14 cellular contexts compared by ENCODE assay signal in the genomic region with DNA sequence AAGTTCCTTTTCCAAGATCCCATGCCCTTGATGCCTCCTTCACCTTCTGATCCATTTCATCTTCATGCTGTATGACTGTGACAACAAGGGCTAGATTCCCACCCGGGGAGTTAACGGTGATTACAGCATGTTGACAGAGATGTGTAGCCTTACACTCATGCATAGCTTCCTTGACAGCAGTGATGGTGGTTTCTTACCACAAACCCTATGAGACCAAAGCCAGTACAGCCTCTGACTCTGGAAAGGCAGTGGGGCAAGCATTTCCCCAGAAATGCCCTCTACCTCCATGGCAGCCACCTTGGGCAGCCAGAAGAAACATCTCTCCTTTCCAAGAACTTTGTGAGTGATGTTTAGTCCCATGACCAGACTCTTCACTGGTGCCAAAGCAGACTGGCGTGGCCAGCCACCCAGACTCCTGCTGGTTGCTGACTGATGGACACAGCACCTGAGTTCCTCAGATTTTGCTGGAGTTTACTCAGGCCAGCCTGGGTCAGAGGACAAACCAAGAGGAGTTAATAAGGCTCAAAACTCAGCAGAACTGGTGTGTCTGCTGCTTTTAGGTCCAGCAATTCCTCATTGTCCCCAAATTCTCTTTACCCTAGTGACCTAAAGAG.
DNase-seq lines count a peak whose midpoint lies in the region; ATAC-seq and TF ChIP-seq lines count a peak whose summit lies in the region.
"Had no signal": no experiment of that assay in that cellular context is flagged by ENCODE, and none has a peak within 500 bp of the region (broad histone marks: within the 10 kb centered on the region; RNA-seq: fewer than 3 reads in every experiment).

No MANE protein-coding gene starts in this region.

- DNase-seq in RWPE2 (ENCODE audit: low spot score) (no peak), NCI-H146 (lab: John Stamatoyannopoulos, UW) (no peak), T-helper 1 cell (no peak), endodermal cell (no peak)
- DNase-seq: Caco-2; CD4-positive, alpha-beta T cell; DMS79 treated with DMSO at 0.1 percent for 48 hours; GF-D8; H9; IMR-90 had no signal

- peak; percentile 36; the same call in 1 of the 3 replicates for ATAC-seq in RWPE2 (ENCODE audit: low read depth)
- ATAC-seq in stimulated activated memory B cell treated with anti-CD40 and anti-IgM and Interleukin-4, amounts not matched to agents 10 μg/mL and 1 μg/mL and 100 μg/mL, for 72 hours = peak; percentile 16

- H3K4me3 ChIP-seq in BLaER1 treated with 17β-estradiol and CSF1 and Interleukin-3, amounts not matched to agents 10 nM and 100 nM = no peak overlapping the region
- no peak overlapping the region for H3K4me3 ChIP-seq in RWPE2 (ENCODE audit: severe bottlenecking)
- no peak overlapping the region for H3K4me3 ChIP-seq in endodermal cell (ENCODE audit: low read length)

- no peak overlapping the region for H3K9ac ChIP-seq in BLaER1 treated with 17β-estradiol and CSF1 and Interleukin-3, amounts not matched to agents 10 nM and 100 nM
- no peak overlapping the region for H3K9ac ChIP-seq in endodermal cell (ENCODE audit: extremely low read depth, low read length, poor library complexity, severe bottlenecking)

- no peaks in the 10 kb centered on the region for H3K36me3 Mint-ChIP-seq in stimulated activated memory B cell treated with anti-CD40 and anti-IgM and Interleukin-4, amounts not matched to agents 10 μg/mL and 1 μg/mL and 100 μg/mL, for 72 hours
- no peaks in the 10 kb centered on the region for H3K36me3 Mint-ChIP-seq in endodermal cell (ENCODE audit: low read depth)

- H3K4me1 Mint-ChIP-seq in stimulated activated memory B cell treated with anti-CD40 and anti-IgM and Interleukin-4, amounts not matched to agents 10 μg/mL and 1 μg/mL and 100 μg/mL, for 72 hours = no peaks in the 10 kb centered on the region
- H3K4me1 Mint-ChIP-seq in endodermal cell = peaks cover 7% of the 10 kb centered on the region
- H3K4me1 Mint-ChIP-seq: B cell had no signal

- H3K4me2 ChIP-seq in BLaER1 treated with 17β-estradiol and CSF1 and Interleukin-3, amounts not matched to agents 10 nM and 100 nM = peak overlapping the region in 10 of 11 experiments; percentile 43 to 76 (median 68); a peak in 19 of 22 replicates

- H3K9me3 Mint-ChIP-seq in stimulated activated memory B cell treated with anti-CD40 and anti-IgM and Interleukin-4, amounts not matched to agents 10 μg/mL and 1 μg/mL and 100 μg/mL, for 72 hours = peaks cover 7% of the 10 kb centered on the region
- no peaks in the 10 kb centered on the region for H3K9me3 Mint-ChIP-seq in endodermal cell
- H3K9me3 Mint-ChIP-seq: H9 had no signal

- H3K4me1 ChIP-seq in BLaER1 treated with 17β-estradiol and CSF1 and Interleukin-3, amounts not matched to agents 10 nM and 100 nM = peaks cover 35 to 67% (median 52%) of the 10 kb centered on the region in 10 experiments
- H3K4me1 ChIP-seq in RWPE2 (ENCODE audit: insufficient read depth, poor library complexity, severe bottlenecking) = no peaks in the 10 kb centered on the region
- peaks cover 14% of the 10 kb centered on the region for H3K4me1 ChIP-seq in endodermal cell (ENCODE audit: control insufficient read depth, insufficient read depth, low read length)
- H3K4me1 ChIP-seq: Caco-2 had no signal

- WGBS in endodermal cell (ENCODE audit: insufficient coverage in 1 of 2, insufficient read length in 1 of 2), 2 experiments = 74 to 98% methylated on average over 3 of the region's 3 CpGs

- H3K27me3 ChIP-seq in BLaER1 treated with 17β-estradiol and CSF1 and Interleukin-3, amounts not matched to agents 10 nM and 100 nM = no peaks in the 10 kb centered on the region; a peak in 1 of 22 replicates
- H3K27me3 ChIP-seq in RWPE2 (ENCODE audit: insufficient read depth, poor library complexity, severe bottlenecking) (no peaks in the 10 kb centered on the region), endodermal cell (ENCODE audit: control insufficient read depth, insufficient read depth, low read length, poor library complexity, severe bottlenecking) (peaks cover 11% of the 10 kb centered on the region)

- H3K4me3 Mint-ChIP-seq in stimulated activated memory B cell treated with anti-CD40 and anti-IgM and Interleukin-4, amounts not matched to agents 10 μg/mL and 1 μg/mL and 100 μg/mL, for 72 hours = no peak overlapping the region
- H3K4me3 Mint-ChIP-seq in endodermal cell = no peak overlapping the region
- H3K4me3 Mint-ChIP-seq: B cell; CD4-positive, alpha-beta T cell; H9 had no signal

- no peaks in the 10 kb centered on the region for H4K20me1 ChIP-seq in BLaER1 treated with 17β-estradiol and CSF1 and Interleukin-3, amounts not matched to agents 10 nM and 100 nM

- no peaks in the 10 kb centered on the region for H3K36me3 ChIP-seq in BLaER1 treated with 17β-estradiol and CSF1 and Interleukin-3, amounts not matched to agents 10 nM and 100 nM
- H3K36me3 ChIP-seq in RWPE2 (ENCODE audit: low read depth) = no peaks in the 10 kb centered on the region
- no peaks in the 10 kb centered on the region for H3K36me3 ChIP-seq in endodermal cell (ENCODE audit: control insufficient read depth, insufficient read depth, low read length)

- peak overlapping the region in 5 of 11 experiments; percentile 14 to 50 (median 35); a peak in 8 of 22 replicates for H3K27ac ChIP-seq in BLaER1 treated with 17β-estradiol and CSF1 and Interleukin-3, amounts not matched to agents 10 nM and 100 nM
- H3K27ac ChIP-seq in RWPE2 (ENCODE audit: poor library complexity, severe bottlenecking) (no peak overlapping the region), endodermal cell (ENCODE audit: low read depth, low read length) (no peak overlapping the region)
- H3K27ac ChIP-seq: C4-2B had no signal

- H3K27me3 Mint-ChIP-seq in stimulated activated memory B cell treated with anti-CD40 and anti-IgM and Interleukin-4, amounts not matched to agents 10 μg/mL and 1 μg/mL and 100 μg/mL, for 72 hours = no peaks in the 10 kb centered on the region
- H3K27me3 Mint-ChIP-seq in endodermal cell (ENCODE audit: insufficient read depth) = peaks cover 4% of the 10 kb centered on the region
- H3K27me3 Mint-ChIP-seq: B cell; CD4-positive, alpha-beta T cell had no signal

- peaks cover 0 to 12% (median 5%) of the 10 kb centered on the region in 11 experiments; a peak in 7 of 22 replicates for H3K9me3 ChIP-seq in BLaER1 treated with 17β-estradiol and CSF1 and Interleukin-3, amounts not matched to agents 10 nM and 100 nM (replicated peaks in 1 of 11)
- H3K9me3 ChIP-seq in RWPE2 (ENCODE audit: severe bottlenecking) (no peaks in the 10 kb centered on the region), endodermal cell (ENCODE audit: control insufficient read depth, low read length) (no peaks in the 10 kb centered on the region)
- H3K9me3 ChIP-seq: Caco-2 had no signal

- no peak overlapping the region for H3K27ac Mint-ChIP-seq in stimulated activated memory B cell treated with anti-CD40 and anti-IgM and Interleukin-4, amounts not matched to agents 10 μg/mL and 1 μg/mL and 100 μg/mL, for 72 hours
- H3K27ac Mint-ChIP-seq in endodermal cell = no peak overlapping the region
- H3K27ac Mint-ChIP-seq: B cell; CD4-positive, alpha-beta T cell; H9 had no signal

- TF ChIP-seq CTCF in RWPE2 (IDR thresholded peaks at IDR 0.05; ENCODE audit: poor library complexity, severe bottlenecking) = no peak
- no peak for TF ChIP-seq CTCF in endodermal cell (conservative IDR thresholded peaks at IDR 0.05)
